Comparison of ENCODE assay signal across 22 cellular contexts in genomic region chr3:13688824-13689223, GRCh38.
"Had no signal": no experiment of that assay in that cellular context is flagged by ENCODE, and none has a peak within 500 bp of the region (broad histone marks: within the 10 kb centered on the region; RNA-seq: fewer than 3 reads in every experiment).

No MANE protein-coding gene starts in this region.

- H3K27me3 ChIP-seq: gastrocnemius medialis, ovary, transverse colon, upper lobe of right lung, uterus had no signal

- ATAC-seq: esophagus mucosa; left ventricle myocardium superior; lower lobe of right lung; naive thymus-derived CD8-positive, alpha-beta T cell; right cardiac atrium; stimulated activated naive B cell treated with anti-CD40 and anti-IgM and Interleukin-4, amounts not matched to agents 10 μg/mL and 1 μg/mL and 100 μg/mL, for 72 hours; upper lobe of right lung had no signal

- H3K9me3 ChIP-seq: gastrocnemius medialis, lower lobe of right lung, ovary, psoas muscle, transverse colon, upper lobe of right lung, uterus had no signal

- H3K27ac ChIP-seq: epithelial cell of prostate, gastrocnemius medialis, lower lobe of right lung, ovary, psoas muscle, sigmoid colon, transverse colon, upper lobe of right lung, uterus had no signal

- H3K4me1 Mint-ChIP-seq: naive thymus-derived CD8-positive, alpha-beta T cell; stimulated activated naive B cell treated with anti-CD40 and anti-IgM and Interleukin-4, amounts not matched to agents 10 μg/mL and 1 μg/mL and 100 μg/mL, for 72 hours had no signal

- H3K27ac Mint-ChIP-seq: endodermal cell; nephron progenitor cell; stimulated activated naive B cell treated with anti-CD40 and anti-IgM and Interleukin-4, amounts not matched to agents 10 μg/mL and 1 μg/mL and 100 μg/mL, for 72 hours; stimulated activated naive CD8-positive, alpha-beta T cell treated with anti-CD3 and anti-CD28 coated beads, Interleukin-15, Interleukin-2, amounts not matched to agents 100 ng/mL and 50 ng/mL, for 24 hours had no signal

- DNase-seq: cortex of kidney; effector CD4-positive, alpha-beta T cell; endodermal cell; foreskin fibroblast; left ventricle myocardium superior; lower lobe of right lung; naive thymus-derived CD8-positive, alpha-beta T cell; nephron progenitor cell; occipital lobe; ovary; psoas muscle; right cardiac atrium; sigmoid colon; stimulated activated CD4-positive, alpha-beta T cell treated with anti-CD3 and anti-CD28 coated beads, Interleukin-2, amount 100 ng/mL, for 24 hours; stimulated activated naive B cell treated with anti-CD40 and anti-IgM and Interleukin-4, amounts not matched to agents 10 μg/mL and 1 μg/mL and 100 μg/mL, for 72 hours; transverse colon; upper lobe of right lung; uterus had no signal

- H3K27me3 Mint-ChIP-seq: stimulated activated naive CD8-positive, alpha-beta T cell treated with anti-CD3 and anti-CD28 coated beads, Interleukin-15, Interleukin-2, amounts not matched to agents 100 ng/mL and 50 ng/mL, for 24 hours had no signal

- H3K4me3 Mint-ChIP-seq: endodermal cell; naive thymus-derived CD8-positive, alpha-beta T cell; nephron progenitor cell; stimulated activated naive B cell treated with anti-CD40 and anti-IgM and Interleukin-4, amounts not matched to agents 10 μg/mL and 1 μg/mL and 100 μg/mL, for 72 hours; stimulated activated naive CD8-positive, alpha-beta T cell treated with anti-CD3 and anti-CD28 coated beads, Interleukin-15, Interleukin-2, amounts not matched to agents 100 ng/mL and 50 ng/mL, for 24 hours had no signal

- H3K36me3 Mint-ChIP-seq: stimulated activated naive B cell treated with anti-CD40 and anti-IgM and Interleukin-4, amounts not matched to agents 10 μg/mL and 1 μg/mL and 100 μg/mL, for 72 hours had no signal

- H3K4me1 ChIP-seq: gastrocnemius medialis, lower lobe of right lung, psoas muscle, sigmoid colon, transverse colon, upper lobe of right lung, uterus had no signal

- H3K36me3 ChIP-seq: gastrocnemius medialis, lower lobe of right lung, ovary, sigmoid colon, transverse colon, upper lobe of right lung, uterus had no signal

- H3K4me3 ChIP-seq: gastrocnemius medialis, lower lobe of right lung, ovary, psoas muscle, sigmoid colon, transverse colon, upper lobe of right lung, uterus had no signal

- H3K9me3 Mint-ChIP-seq: endodermal cell; nephron progenitor cell; stimulated activated naive CD8-positive, alpha-beta T cell treated with anti-CD3 and anti-CD28 coated beads, Interleukin-15, Interleukin-2, amounts not matched to agents 100 ng/mL and 50 ng/mL, for 24 hours had no signal
